Comparison of ENCODE assay signal across 1 cellular context in the genomic region with DNA sequence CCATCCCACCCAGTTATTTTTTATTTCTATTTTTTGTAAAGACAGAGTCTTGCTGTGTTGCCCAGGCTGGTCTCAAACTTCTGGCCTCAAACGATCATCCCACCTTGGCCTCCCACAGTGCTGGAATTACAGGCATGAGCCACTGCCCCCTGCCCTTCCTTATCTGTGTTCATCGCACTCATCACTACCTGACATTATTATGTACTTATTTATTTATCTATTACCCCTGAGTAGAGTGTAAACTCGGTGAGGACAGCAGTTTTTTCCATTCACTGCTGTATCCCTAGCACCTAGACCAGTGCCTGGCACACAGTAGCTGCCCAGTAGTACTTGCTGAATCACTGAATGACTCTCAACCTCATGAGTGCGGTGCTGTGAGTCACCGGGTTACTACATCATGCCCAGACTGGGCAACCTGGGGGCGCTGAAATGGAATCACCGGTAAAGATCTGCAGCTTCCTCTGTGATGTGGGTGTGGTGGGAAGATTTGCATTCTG.
TF ChIP-seq lines count a peak whose summit lies in the region.

No MANE protein-coding gene starts in this region.

TF ChIP-seq in GM23338, 12 proteins besides CTCF, POLR2A, EP300 and RAD21 (continued from another document):
- TF ChIP-seq, protein P1, sequence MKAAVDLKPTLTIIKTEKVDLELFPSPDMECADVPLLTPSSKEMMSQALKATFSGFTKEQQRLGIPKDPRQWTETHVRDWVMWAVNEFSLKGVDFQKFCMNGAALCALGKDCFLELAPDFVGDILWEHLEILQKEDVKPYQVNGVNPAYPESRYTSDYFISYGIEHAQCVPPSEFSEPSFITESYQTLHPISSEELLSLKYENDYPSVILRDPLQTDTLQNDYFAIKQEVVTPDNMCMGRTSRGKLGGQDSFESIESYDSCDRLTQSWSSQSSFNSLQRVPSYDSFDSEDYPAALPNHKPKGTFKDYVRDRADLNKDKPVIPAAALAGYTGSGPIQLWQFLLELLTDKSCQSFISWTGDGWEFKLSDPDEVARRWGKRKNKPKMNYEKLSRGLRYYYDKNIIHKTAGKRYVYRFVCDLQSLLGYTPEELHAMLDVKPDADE (IDR thresholded peaks at IDR 0.05) = no peak
